6 cellular contexts compared by ENCODE assay signal in genomic region chr10:1038769-1039168, GRCh38. TPM values are rescaled to one million over a fixed set of nuclear protein-coding genes. Genes with fewer than 3 reads are reported as not detected.
"Had no signal": no experiment of that assay in that cellular context is flagged by ENCODE, and none has a peak within 500 bp of the region (broad histone marks: within the 10 kb centered on the region; RNA-seq: fewer than 3 reads in every experiment).

No MANE protein-coding gene starts in this region.

RNA-seq across cellular contexts. Expression of gene IDI2, which starts 13.1 kb away (rescaled TPM):
- total RNA-seq: GM23248, H4, H7, HFFc6, HT1080, IMR-90 had no signal
- polyA plus RNA-seq: GM23248, IMR-90 had no signal
